9 cellular contexts compared by ENCODE assay signal in the genomic region with DNA sequence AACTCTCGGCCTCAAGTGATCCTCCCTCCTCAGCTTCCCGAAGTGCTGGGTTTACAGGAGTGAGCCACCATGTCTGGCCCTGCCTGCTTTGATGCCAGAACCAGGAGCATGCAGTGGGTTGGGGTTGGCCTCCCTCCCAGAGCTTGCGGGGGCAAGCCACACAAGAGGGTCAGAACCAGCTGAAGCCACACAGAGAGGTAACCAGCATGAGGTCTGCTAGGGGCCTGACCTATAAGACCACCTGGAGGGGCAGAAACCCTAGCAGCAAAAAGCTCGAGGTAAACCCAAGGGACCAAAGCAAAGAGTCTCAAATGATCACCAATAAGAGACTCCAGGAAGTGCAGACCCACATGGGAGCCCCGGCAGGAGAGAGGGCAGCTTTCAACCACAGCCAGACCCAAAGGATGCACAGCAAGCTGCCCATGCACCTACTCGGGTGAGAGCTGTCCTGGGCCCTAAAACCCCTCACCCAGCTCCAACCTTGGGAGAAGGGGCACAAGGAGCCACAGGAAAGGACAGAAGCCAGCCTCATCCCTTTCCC.
DNase-seq lines count a peak whose midpoint lies in the region; ATAC-seq and TF ChIP-seq lines count a peak whose summit lies in the region.
"Had no signal": no experiment of that assay in that cellular context is flagged by ENCODE, and none has a peak within 500 bp of the region (broad histone marks: within the 10 kb centered on the region; RNA-seq: fewer than 3 reads in every experiment).

No MANE protein-coding gene starts in this region.

- no peak overlapping the region for H3K4me3 ChIP-seq in right lobe of liver
- H3K4me3 ChIP-seq in thyroid gland (replicated peaks in 1 of 3): no peak overlapping the region

- H3K9me3 Mint-ChIP-seq in activated CD4-positive, alpha-beta T cell treated with anti-CD3 and anti-CD28 coated beads, Interleukin-2, amount 10 ng/mL, durations not matched to agents 7 days and 5 days: no peaks in the 10 kb centered on the region
- 0 out of 2 replicates have a peak, but pooled peaks cover 4% of the 10 kb centered on the region for H3K9me3 Mint-ChIP-seq in WTC11
- H3K9me3 Mint-ChIP-seq: stimulated activated naive CD8-positive, alpha-beta T cell treated with anti-CD3 and anti-CD28 coated beads, Interleukin-15, amount 100 ng/mL, for 72 hours had no signal

- H3K36me3 ChIP-seq in right lobe of liver (no peaks in the 10 kb centered on the region), thyroid gland (no peaks in the 10 kb centered on the region)

- POLR2A ChIA-PET in activated CD4-positive, alpha-beta T cell treated with anti-CD3 and anti-CD28 coated beads, Interleukin-2, amount 10 ng/mL, durations not matched to agents 7 days and 5 days (lab: Charles Lee): interaction anchor here (0.6 to 0.7 kb wide), 2 partner anchors 20 to 32 kb away, joined by 4 to 5 read pairs; no protein-coding TSS in a partner anchor
- POLR2A ChIA-PET in WTC11 (lab: Charles Lee): no interaction called here

- peak in 2 of 4 donors; percentile 4 to 13 for ATAC-seq in right lobe of liver
- no peak for ATAC-seq in WTC11
- ATAC-seq in HG03108 (IDR thresholded peaks at IDR 0.05; ENCODE audit: unreplicated experiment): no peak

- no peak for DNase-seq in activated CD4-positive, alpha-beta T cell treated with anti-CD3 and anti-CD28 coated beads, Interleukin-2, amount 10 ng/mL, durations not matched to agents 7 days and 5 days
- no peak for DNase-seq in activated CD4-positive, alpha-beta T cell treated with anti-CD3 and anti-CD28 coated beads for 4 hours
- DNase-seq in right lobe of liver: no peak
- no peak for DNase-seq in thyroid gland
- no peak for DNase-seq in stimulated activated CD4-positive, alpha-beta T cell treated with anti-CD3 and anti-CD28 coated beads, Interleukin-15, amount 100 ng/mL, for 24 hours
- DNase-seq in WTC11 (ENCODE audit: low spot score): no peak

- WGBS in adipose tissue, 3 donors: 63 to 83% (median 73%) methylated on average over 6 of the region's 6 CpGs
- WGBS in right lobe of liver (ENCODE audit: insufficient coverage, low coverage, low lambda C conversion rate, missing lambda C conversion rate): 80% methylated on average over 3 of the region's 6 CpGs
- 58 to 65% methylated on average over 3 to 6 of the region's 6 CpGs for WGBS in thyroid gland, 2 donors

- TF ChIP-seq POLR2A in right lobe of liver (IDR thresholded peaks at IDR 0.05): no peak
- no peak for TF ChIP-seq POLR2A in thyroid gland (IDR thresholded peaks at IDR 0.05)

- no peaks in the 10 kb centered on the region for H3K27me3 ChIP-seq in right lobe of liver
- no peaks in the 10 kb centered on the region for H3K27me3 ChIP-seq in thyroid gland

- intact Hi-C loops in right lobe of liver (cut with DNase I): no loop called here
- intact Hi-C loops in thyroid gland (cut with DNase I): no loop called here

- H3K27ac ChIP-seq in adipose tissue (ENCODE audit: low read depth, low read length) (peak overlapping the region; percentile 29), right lobe of liver (peak overlapping the region; percentile 28 to 67 (median 49)), thyroid gland (peak overlapping the region; percentile 98 to 99 (median 99))

- H3K36me3 Mint-ChIP-seq in activated CD4-positive, alpha-beta T cell treated with anti-CD3 and anti-CD28 coated beads, Interleukin-2, amount 10 ng/mL, durations not matched to agents 7 days and 5 days (ENCODE audit: low read depth): no peaks in the 10 kb centered on the region
- H3K36me3 Mint-ChIP-seq in WTC11: no peaks in the 10 kb centered on the region

- TF ChIP-seq CTCF in right lobe of liver (IDR thresholded peaks at IDR 0.05) (no peak), thyroid gland (IDR thresholded peaks at IDR 0.05) (no peak), WTC11 (IDR thresholded peaks at IDR 0.05) (no peak)

- no peak overlapping the region for H3K4me3 Mint-ChIP-seq in activated CD4-positive, alpha-beta T cell treated with anti-CD3 and anti-CD28 coated beads, Interleukin-2, amount 10 ng/mL, durations not matched to agents 7 days and 5 days
- no peak overlapping the region for H3K4me3 Mint-ChIP-seq in WTC11

- CTCF ChIA-PET in activated CD4-positive, alpha-beta T cell treated with anti-CD3 and anti-CD28 coated beads, Interleukin-2, amount 10 ng/mL, durations not matched to agents 7 days and 5 days (lab: Charles Lee): interaction anchor here (0.6 to 2.6 kb wide), 7 partner anchors 9 to 713 kb away, joined by 3 to 6 read pairs (median 4); no protein-coding TSS in a partner anchor
- CTCF ChIA-PET in WTC11 (lab: Charles Lee): interaction anchor here (0.9 to 3.0 kb wide), 2 partner anchors 36 to 46 kb away, joined by 3 to 8 read pairs; no protein-coding TSS in a partner anchor

- peaks cover 38% of the 10 kb centered on the region for H3K4me1 Mint-ChIP-seq in activated CD4-positive, alpha-beta T cell treated with anti-CD3 and anti-CD28 coated beads, Interleukin-2, amount 10 ng/mL, durations not matched to agents 7 days and 5 days
- peaks cover 11% of the 10 kb centered on the region for H3K4me1 Mint-ChIP-seq in WTC11

- H3K27ac Mint-ChIP-seq in activated CD4-positive, alpha-beta T cell treated with anti-CD3 and anti-CD28 coated beads, Interleukin-2, amount 10 ng/mL, durations not matched to agents 7 days and 5 days: peak overlapping the region; percentile 25
- H3K27ac Mint-ChIP-seq in WTC11: no peak overlapping the region

- H3K4me1 ChIP-seq in right lobe of liver: peaks cover 0 to 12% (median 0%) of the 10 kb centered on the region in 4 donors
- H3K4me1 ChIP-seq in thyroid gland: peaks cover 32 to 42% of the 10 kb centered on the region in 2 donors

- H3K9me3 ChIP-seq in right lobe of liver: no peaks in the 10 kb centered on the region
- no peaks in the 10 kb centered on the region for H3K9me3 ChIP-seq in thyroid gland

- no peaks in the 10 kb centered on the region for H3K27me3 Mint-ChIP-seq in activated CD4-positive, alpha-beta T cell treated with anti-CD3 and anti-CD28 coated beads, Interleukin-2, amount 10 ng/mL, durations not matched to agents 7 days and 5 days
- no peaks in the 10 kb centered on the region for H3K27me3 Mint-ChIP-seq in WTC11 (ENCODE audit: low read depth)
- H3K27me3 Mint-ChIP-seq: stimulated activated naive CD8-positive, alpha-beta T cell treated with anti-CD3 and anti-CD28 coated beads, Interleukin-15, amount 100 ng/mL, for 72 hours had no signal

TF ChIP-seq in WTC11, 78 proteins besides CTCF, POLR2A, EP300 and RAD21 (continues in another document):
- TF ChIP-seq MXD4 (CRISPR knock-in tag; IDR thresholded peaks at IDR 0.05; ENCODE audit: borderline replicate concordance) (no peak), NFE2L1 (CRISPR knock-in tag; IDR thresholded peaks at IDR 0.05) (no peak), GRHL2 (CRISPR knock-in tag; IDR thresholded peaks at IDR 0.05; ENCODE audit: insufficient replicate concordance, severe bottlenecking) (no peak), ZBTB21 (CRISPR knock-in tag; IDR thresholded peaks at IDR 0.05; ENCODE audit: borderline replicate concordance) (no peak), ZBTB43 (CRISPR knock-in tag; IDR thresholded peaks at IDR 0.05) (no peak), NR2C2 (CRISPR knock-in tag; IDR thresholded peaks at IDR 0.05) (no peak), NR3C1 (CRISPR knock-in tag; conservative IDR thresholded peaks at IDR 0.05; ENCODE audit: low read depth) (no peak), EMX1 (CRISPR knock-in tag; IDR thresholded peaks at IDR 0.05) (no peak), MLX (CRISPR knock-in tag; IDR thresholded peaks at IDR 0.05) (no peak), ATF2 (CRISPR knock-in tag; IDR thresholded peaks at IDR 0.05; ENCODE audit: borderline replicate concordance, low read depth) (no peak)
- TF ChIP-seq, protein P1, sequence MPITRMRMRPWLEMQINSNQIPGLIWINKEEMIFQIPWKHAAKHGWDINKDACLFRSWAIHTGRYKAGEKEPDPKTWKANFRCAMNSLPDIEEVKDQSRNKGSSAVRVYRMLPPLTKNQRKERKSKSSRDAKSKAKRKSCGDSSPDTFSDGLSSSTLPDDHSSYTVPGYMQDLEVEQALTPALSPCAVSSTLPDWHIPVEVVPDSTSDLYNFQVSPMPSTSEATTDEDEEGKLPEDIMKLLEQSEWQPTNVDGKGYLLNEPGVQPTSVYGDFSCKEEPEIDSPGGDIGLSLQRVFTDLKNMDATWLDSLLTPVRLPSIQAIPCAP (CRISPR knock-in tag; IDR thresholded peaks at IDR 0.05): no peak

Comparison
In these comparisons a context has a peak if more than half of its experiments do, and no peak if none do; other contexts are left out.
1. H3K27ac ChIP-seq: peak in every context shown above with its lines; median percentile 99 in thyroid gland; 49 in right lobe of liver; 29 in adipose tissue.